In genomic region chr12:130372936-130373335, GRCh38 we compare ENCODE assay signal across 18 cellular contexts. TPM values are rescaled to one million over a fixed set of nuclear protein-coding genes. Genes with fewer than 3 reads are reported as not detected.
A peak's percentile ranks its signal among the peaks of the same experiment; 100 is the strongest.
DNase-seq lines count a peak whose midpoint lies in the region; ATAC-seq and TF ChIP-seq lines count a peak whose summit lies in the region.
"Had no signal": no experiment of that assay in that cellular context is flagged by ENCODE, and none has a peak within 500 bp of the region (broad histone marks: within the 10 kb centered on the region; RNA-seq: fewer than 3 reads in every experiment).

No MANE protein-coding gene starts in this region.

- DNase-seq in NCI-H1105 treated with DMSO at 0.1 percent for 48 hours (lab: John Stamatoyannopoulos, UW) (peak; percentile 18), NCI-H1105 (lab: John Stamatoyannopoulos, UW) (no peak), esophagus muscularis mucosa (ENCODE audit: extremely low spot score) (peak; percentile 19), thyroid gland (peak; percentile 28 to 57)
- DNase-seq: AML-193; Caco-2; Calu3; CD4-positive, alpha-beta T cell; CD8-positive, alpha-beta T cell; DMS79 treated with DMSO at 0.1 percent for 48 hours; GF-D8 had no signal

- H3K27me3 ChIP-seq in esophagus muscularis mucosa, result peaks cover 0 to 48% (median 0%) of the 10 kb centered on the region in 4 donors
- no peaks in the 10 kb centered on the region for H3K27me3 ChIP-seq in thyroid gland
- H3K27me3 ChIP-seq: BLaER1 treated with 17β-estradiol and CSF1 and Interleukin-3, amounts not matched to agents 10 nM and 100 nM had no signal

- no peak for ATAC-seq in HG03378 (IDR thresholded peaks at IDR 0.05; ENCODE audit: unreplicated experiment)
- ATAC-seq: A549; CD8-positive, alpha-beta T cell had no signal

- H3K9me3 ChIP-seq in esophagus muscularis mucosa, result no peaks in the 10 kb centered on the region
- H3K9me3 ChIP-seq in thyroid gland, result no peaks in the 10 kb centered on the region
- H3K9me3 ChIP-seq: A549, Caco-2 had no signal

- TF ChIP-seq CTCF in esophagus muscularis mucosa (IDR thresholded peaks at IDR 0.05) (no peak), thyroid gland (IDR thresholded peaks at IDR 0.05) (no peak)

- H3K4me1 ChIP-seq in esophagus muscularis mucosa, result no peaks in the 10 kb centered on the region
- H3K4me1 ChIP-seq in thyroid gland, result peaks cover 5 to 23% of the 10 kb centered on the region in 2 donors
- H3K4me1 ChIP-seq: A549, Caco-2 had no signal

- TF ChIP-seq POLR2A in esophagus muscularis mucosa (IDR thresholded peaks at IDR 0.05; ENCODE audit: low read depth) (no peak), thyroid gland (IDR thresholded peaks at IDR 0.05) (no peak)

- H3K27ac ChIP-seq in esophagus muscularis mucosa (replicated peaks in 1 of 4) (no peak overlapping the region), thyroid gland (no peak overlapping the region)
- H3K27ac ChIP-seq: 22Rv1; A549; BLaER1 treated with 17β-estradiol and CSF1 and Interleukin-3, amounts not matched to agents 10 nM and 100 nM; C4-2B had no signal

- H3K36me3 ChIP-seq in esophagus muscularis mucosa (no peaks in the 10 kb centered on the region), thyroid gland (no peaks in the 10 kb centered on the region)
- H3K36me3 ChIP-seq: BLaER1 treated with 17β-estradiol and CSF1 and Interleukin-3, amounts not matched to agents 10 nM and 100 nM had no signal

- H3K4me3 ChIP-seq in esophagus muscularis mucosa, result no peak overlapping the region
- no peak overlapping the region for H3K4me3 ChIP-seq in thyroid gland (replicated peaks in 1 of 3)
- H3K4me3 ChIP-seq: A549; BLaER1 treated with 17β-estradiol and CSF1 and Interleukin-3, amounts not matched to agents 10 nM and 100 nM had no signal

- no peak for TF ChIP-seq EP300 in esophagus muscularis mucosa (IDR thresholded peaks at IDR 0.05)

- 47% methylated on average over 4 of the region's 4 CpGs for WGBS in esophagus muscularis mucosa
- 42 to 44% methylated on average over 4 of the region's 4 CpGs for WGBS in thyroid gland, 2 donors

- intact Hi-C loops in esophagus muscularis mucosa (cut with DNase I) (no loop called here), thyroid gland (cut with DNase I) (no loop called here)

RNA-seq across cellular contexts. Expression of gene PIWIL1, which starts 35.2 kb away (rescaled TPM):
- under 1 TPM in 1 of 4 donors, not detected in 3; under 0.01 TPM for total RNA-seq in esophagus muscularis mucosa
- 1 to 10 TPM in 1 of 4 donors, under 1 TPM in 2, not detected in 1; 0.22 to 1.5 (median 0.67) TPM for total RNA-seq in thyroid gland
- total RNA-seq: A172; B cell; Calu3; CD4-positive, alpha-beta T cell; CD8-positive, alpha-beta T cell had no signal
